8 cellular contexts compared by ENCODE assay signal in the genomic region with DNA sequence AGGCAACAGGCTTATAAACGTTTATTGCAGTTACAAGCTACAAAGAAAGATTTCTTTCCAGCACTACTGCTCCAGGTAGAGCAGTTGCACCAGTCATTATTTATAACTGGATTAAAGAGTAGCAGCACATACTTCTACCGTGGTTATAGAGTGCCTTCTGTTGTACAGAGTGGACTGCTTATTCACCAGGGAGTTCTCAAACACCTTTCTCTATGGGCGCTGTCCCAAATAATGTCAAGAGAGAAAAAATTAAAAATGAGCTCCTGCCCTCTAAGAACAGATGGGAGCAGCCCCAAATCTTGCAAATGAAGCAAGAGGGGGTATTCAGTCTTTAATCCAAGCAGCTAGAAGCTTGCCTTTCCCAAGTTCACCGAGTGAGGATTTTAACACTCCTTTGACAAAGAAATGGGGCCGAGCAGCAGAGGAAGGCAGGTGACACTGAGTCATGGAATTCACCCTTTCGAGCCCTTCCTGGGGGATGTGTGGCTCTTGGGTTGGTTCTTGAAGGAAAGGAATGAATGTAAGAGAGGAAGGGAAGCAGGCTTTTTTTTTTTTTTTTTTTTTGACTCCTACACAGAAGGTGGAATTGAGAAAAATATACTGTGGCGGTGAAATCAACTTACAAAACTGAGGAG.
DNase-seq lines count a peak whose midpoint lies in the region; ATAC-seq and TF ChIP-seq lines count a peak whose summit lies in the region.

No MANE protein-coding gene starts in this region.

- ATAC-seq in GM19324 (IDR thresholded peaks at IDR 0.05; ENCODE audit: low FRiP score, unreplicated experiment), result peak; percentile 5
- peak; percentile 31 for ATAC-seq in HG03432 (IDR thresholded peaks at IDR 0.05; ENCODE audit: unreplicated experiment)

- intact Hi-C loops in dorsolateral prefrontal cortex (cut with DNase I), result no loop called here

- no peaks in the 10 kb centered on the region for H3K27me3 ChIP-seq in dorsolateral prefrontal cortex

- peak; percentile 46 for DNase-seq in astrocyte of the hippocampus (ENCODE audit: low read depth, low spot score)
- no peak for DNase-seq in NCI-H1694 treated with DMSO at 0.1 percent for 48 hours (lab: John Stamatoyannopoulos, UW)
- DNase-seq in NCI-H2227 treated with DMSO at 0.1 percent for 48 hours (lab: John Stamatoyannopoulos, UW), result no peak
- no peak for DNase-seq in dorsolateral prefrontal cortex
- DNase-seq in epidermal melanocyte (ENCODE audit: insufficient read length, low spot score), result no peak

- H3K4me3 ChIP-seq in skin epidermis (no peak overlapping the region), dorsolateral prefrontal cortex (no peak overlapping the region)

- TF ChIP-seq CTCF in dorsolateral prefrontal cortex (IDR thresholded peaks at IDR 0.05 in 54 of 56, conservative IDR thresholded peaks at IDR 0.05 in 2 of 56; ENCODE audit: low read depth in 1 of 56, partially characterized antibody in 56 of 56), result no peak

- peak overlapping the region in 20 of 21 experiments; percentile 3 to 90 (median 61) for H3K27ac ChIP-seq in skin epidermis
- H3K27ac ChIP-seq in dorsolateral prefrontal cortex, result peak overlapping the region in 10 of 59 donors; percentile 8 to 53 (median 44)
